Comparison of ENCODE assay signal across 34 cellular contexts in the genomic region with DNA sequence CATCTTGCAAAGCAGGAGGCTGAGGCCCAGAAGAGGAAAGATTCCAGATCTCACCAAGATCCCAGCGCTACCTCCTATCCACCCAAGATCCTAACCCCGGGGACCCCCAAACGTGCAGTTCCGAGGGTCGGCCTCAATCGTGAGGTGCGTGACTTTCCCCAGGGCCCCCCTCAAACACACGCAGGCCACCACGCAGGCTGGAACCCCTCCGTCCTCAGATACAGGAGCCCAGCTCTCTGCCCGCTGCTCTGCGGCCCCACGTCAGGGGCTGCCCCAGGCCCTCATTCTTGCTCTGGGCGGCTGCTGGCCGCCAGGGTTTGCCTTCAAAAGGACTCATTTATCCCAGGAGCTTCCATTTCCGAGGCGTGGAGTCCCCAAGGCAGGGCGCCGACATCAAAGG. TPM values are rescaled to one million over a fixed set of nuclear protein-coding genes. Genes with fewer than 3 reads are reported as not detected.
"Had no signal": no experiment of that assay in that cellular context is flagged by ENCODE, and none has a peak within 500 bp of the region (broad histone marks: within the 10 kb centered on the region; RNA-seq: fewer than 3 reads in every experiment).

No MANE protein-coding gene starts in this region.

- DNase-seq: activated B cell treated with CpG ODN at 0.5 μM for 24 hours; activated CD4-positive, alpha-beta memory T cell treated with anti-CD3 and anti-CD28 coated beads for 36 hours; activated CD4-positive, alpha-beta T cell treated with anti-CD3 and anti-CD28 coated beads for 4 hours; activated CD4-positive, alpha-beta T cell treated with anti-CD3 and anti-CD28 coated beads, Interleukin-2, amount 50 U/mL, for 1 hour; activated CD4-positive, CD25-positive, alpha-beta regulatory T cell treated with anti-CD3 and anti-CD28 coated beads, Interleukin-2, amount 50 U/mL, for 72 hours; activated CD8-positive, alpha-beta memory T cell treated with anti-CD3 and anti-CD28 coated beads, Interleukin-2, amount 50 U/mL, for 4 hours; activated gamma-delta T cell treated with Interleukin-2 at 50 U/mL for 16 hours; activated naive CD4-positive, alpha-beta T cell treated with anti-CD3 and anti-CD28 coated beads for 36 hours; activated naive CD8-positive, alpha-beta T cell treated with anti-CD3 and anti-CD28 coated beads, Interleukin-2, amount 50 U/mL, for 24 hours; activated T-cell treated with anti-CD3 and anti-CD28 coated beads for 4 hours; activated T-cell treated with anti-CD3 and anti-CD28 coated beads, Interleukin-2, amount 50 U/mL, for 4 hours; anterior cingulate cortex; brain microvascular endothelial cell; central memory CD4-positive, alpha-beta T cell; Karpas-422; NCI-H1105; NCI-H1417 treated with DMSO at 0.1 percent for 48 hours; NCI-H187 treated with DMSO at 0.1 percent for 48 hours; NCI-H345; NCI-H524 treated with DMSO at 0.1 percent for 48 hours; SHP77 treated with DMSO at 0.1 percent for 48 hours; T-helper 1 cell; T-helper 2 cell; T-helper 9 cell had no signal

- H3K27me3 ChIP-seq: brain microvascular endothelial cell, SJSA1 had no signal

- H3K4me3 Mint-ChIP-seq: activated B cell treated with CpG ODN at 0.5 μM for 24 hours; activated CD4-positive, alpha-beta memory T cell treated with anti-CD3 and anti-CD28 coated beads for 36 hours; activated naive CD4-positive, alpha-beta T cell treated with anti-CD3 and anti-CD28 coated beads for 36 hours; activated naive CD8-positive, alpha-beta T cell treated with anti-CD3 and anti-CD28 coated beads, Interleukin-2, amount 50 U/mL, for 24 hours; activated T-cell treated with anti-CD3 and anti-CD28 coated beads, Interleukin-2, amount 50 U/mL, for 4 hours; activated T-helper 1 cell treated with anti-CD3 and anti-CD28 coated beads, Interleukin-12 subunit alpha, Interleukin-12 subunit beta, Interleukin-2, Interleukin-4 antibody, amounts not matched to agents 30 ng/mL and 10 ng/mL and 1 ng/mL, durations not matched to agents 14 hours and 24 hours and 36 hours had no signal

- H3K27ac Mint-ChIP-seq: activated B cell treated with CpG ODN at 0.5 μM for 24 hours; activated CD4-positive, alpha-beta memory T cell treated with anti-CD3 and anti-CD28 coated beads for 36 hours; activated naive CD4-positive, alpha-beta T cell treated with anti-CD3 and anti-CD28 coated beads for 36 hours; activated naive CD8-positive, alpha-beta T cell treated with anti-CD3 and anti-CD28 coated beads, Interleukin-2, amount 50 U/mL, for 24 hours; activated T-helper 1 cell treated with anti-CD3 and anti-CD28 coated beads, Interleukin-12 subunit alpha, Interleukin-12 subunit beta, Interleukin-2, Interleukin-4 antibody, amounts not matched to agents 30 ng/mL and 10 ng/mL and 1 ng/mL, durations not matched to agents 14 hours and 24 hours and 36 hours had no signal

- H3K4me1 ChIP-seq: SJSA1 had no signal

- H3K36me3 ChIP-seq: brain microvascular endothelial cell, SJSA1 had no signal

- H3K27ac ChIP-seq: brain microvascular endothelial cell, SJSA1, VCaP had no signal

- H3K9me3 Mint-ChIP-seq: activated B cell treated with CpG ODN at 0.5 μM for 24 hours; activated CD4-positive, alpha-beta memory T cell treated with anti-CD3 and anti-CD28 coated beads for 36 hours; activated naive CD4-positive, alpha-beta T cell treated with anti-CD3 and anti-CD28 coated beads for 36 hours; activated naive CD4-positive, alpha-beta T cell treated with anti-CD3 and anti-CD28 coated beads, Interleukin-2, amount 50 U/mL, for 72 hours; activated naive CD8-positive, alpha-beta T cell treated with anti-CD3 and anti-CD28 coated beads, Interleukin-2, amount 50 U/mL, for 24 hours; activated T-cell treated with anti-CD3 and anti-CD28 coated beads, Interleukin-2, amount 50 U/mL, for 4 hours; activated T-helper 1 cell treated with anti-CD3 and anti-CD28 coated beads, Interleukin-12 subunit alpha, Interleukin-12 subunit beta, Interleukin-2, Interleukin-4 antibody, amounts not matched to agents 30 ng/mL and 10 ng/mL and 1 ng/mL, durations not matched to agents 14 hours and 24 hours and 36 hours had no signal

- H3K4me3 ChIP-seq: SJSA1 had no signal

- ATAC-seq: activated naive CD4-positive, alpha-beta T cell treated with anti-CD3 and anti-CD28 coated beads, Interleukin-2, amount 50 U/mL, for 72 hours; activated naive CD8-positive, alpha-beta T cell treated with anti-CD3 and anti-CD28 coated beads, Interleukin-2, amount 50 U/mL, for 24 hours; activated T-cell treated with anti-CD3 and anti-CD28 coated beads, Interleukin-2, amount 50 U/mL, for 4 hours; Panc1; SK-N-SH treated with all-trans-retinoic acid at 6 μM for 48 hours had no signal

- H3K36me3 Mint-ChIP-seq: activated CD4-positive, alpha-beta memory T cell treated with anti-CD3 and anti-CD28 coated beads for 36 hours; activated naive CD4-positive, alpha-beta T cell treated with anti-CD3 and anti-CD28 coated beads, Interleukin-2, amount 50 U/mL, for 72 hours had no signal

RNA-seq across cellular contexts. Expression of a gene that starts 39.9 kb away (rescaled TPM):
- total RNA-seq: activated B cell treated with CpG ODN at 0.5 μM for 24 hours; activated CD4-positive, alpha-beta memory T cell treated with anti-CD3 and anti-CD28 coated beads for 36 hours; activated naive CD4-positive, alpha-beta T cell treated with anti-CD3 and anti-CD28 coated beads for 36 hours; activated naive CD4-positive, alpha-beta T cell treated with anti-CD3 and anti-CD28 coated beads, Interleukin-2, amount 50 U/mL, for 72 hours; activated T-cell treated with anti-CD3 and anti-CD28 coated beads, Interleukin-2, amount 50 U/mL, for 4 hours; activated T-helper 1 cell treated with anti-CD3 and anti-CD28 coated beads, Interleukin-12 subunit alpha, Interleukin-12 subunit beta, Interleukin-2, Interleukin-4 antibody, amounts not matched to agents 30 ng/mL and 10 ng/mL and 1 ng/mL, durations not matched to agents 14 hours and 24 hours and 36 hours; cerebellum; MCF 10A; NCI-H460; RPMI7951; SJSA1 had no signal

RNA-seq across cellular contexts. Expression of a gene that starts 44.8 kb away (rescaled TPM):
- total RNA-seq: MCF 10A had no signal

RNA-seq across cellular contexts. Expression of a gene that starts 51.2 kb away (rescaled TPM):
- total RNA-seq: activated B cell treated with CpG ODN at 0.5 μM for 24 hours; activated CD4-positive, alpha-beta memory T cell treated with anti-CD3 and anti-CD28 coated beads for 36 hours; activated naive CD4-positive, alpha-beta T cell treated with anti-CD3 and anti-CD28 coated beads for 36 hours; activated naive CD4-positive, alpha-beta T cell treated with anti-CD3 and anti-CD28 coated beads, Interleukin-2, amount 50 U/mL, for 72 hours; activated T-cell treated with anti-CD3 and anti-CD28 coated beads, Interleukin-2, amount 50 U/mL, for 4 hours; activated T-helper 1 cell treated with anti-CD3 and anti-CD28 coated beads, Interleukin-12 subunit alpha, Interleukin-12 subunit beta, Interleukin-2, Interleukin-4 antibody, amounts not matched to agents 30 ng/mL and 10 ng/mL and 1 ng/mL, durations not matched to agents 14 hours and 24 hours and 36 hours; cerebellum; MCF 10A; NCI-H460; RPMI7951; SJSA1 had no signal

RNA-seq across cellular contexts. Expression of a gene that starts 58.5 kb away (rescaled TPM):
- total RNA-seq: activated B cell treated with CpG ODN at 0.5 μM for 24 hours; activated CD4-positive, alpha-beta memory T cell treated with anti-CD3 and anti-CD28 coated beads for 36 hours; activated naive CD4-positive, alpha-beta T cell treated with anti-CD3 and anti-CD28 coated beads for 36 hours; activated naive CD4-positive, alpha-beta T cell treated with anti-CD3 and anti-CD28 coated beads, Interleukin-2, amount 50 U/mL, for 72 hours; activated T-cell treated with anti-CD3 and anti-CD28 coated beads, Interleukin-2, amount 50 U/mL, for 4 hours; activated T-helper 1 cell treated with anti-CD3 and anti-CD28 coated beads, Interleukin-12 subunit alpha, Interleukin-12 subunit beta, Interleukin-2, Interleukin-4 antibody, amounts not matched to agents 30 ng/mL and 10 ng/mL and 1 ng/mL, durations not matched to agents 14 hours and 24 hours and 36 hours; cerebellum; MCF 10A; NCI-H460; RPMI7951; SJSA1 had no signal
